Comparison of ENCODE assay signal across 1 cellular context in the genomic region with DNA sequence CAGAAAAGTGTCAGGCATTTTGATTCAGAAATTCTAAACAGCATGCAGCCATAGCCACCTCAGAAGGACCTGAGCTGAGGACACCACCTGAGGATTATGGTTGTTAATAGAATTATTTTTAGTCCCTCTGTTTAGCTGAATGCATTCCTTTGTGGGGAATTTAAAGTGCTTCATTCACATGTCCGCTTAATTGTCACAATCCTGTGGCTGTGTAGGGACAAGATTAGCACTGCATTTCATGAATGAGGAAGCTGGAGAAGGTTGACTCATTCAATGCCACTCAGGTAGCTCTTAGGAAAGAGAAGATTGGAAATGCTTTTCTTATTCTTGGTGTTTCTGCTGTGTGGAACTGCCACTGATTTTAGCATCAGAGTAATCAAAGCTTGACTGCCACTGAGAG.
TF ChIP-seq lines count a peak whose summit lies in the region.

No MANE protein-coding gene starts in this region.

TF ChIP-seq in K562, 482 proteins besides CTCF, POLR2A, EP300 and RAD21 (continued from another document):
- TF ChIP-seq SRSF9 (IDR thresholded peaks at IDR 0.05; ENCODE audit: borderline replicate concordance, low read depth, low read length) (no peak), SRSF7 (optimal IDR thresholded peaks at IDR 0.05; ENCODE audit: low read depth, low read length) (no peak), BACH1 (tag; IDR thresholded peaks at IDR 0.05) (no peak), HCFC1 (IDR thresholded peaks at IDR 0.05; ENCODE audit: low read depth, low read length) (no peak), ZNF140 (CRISPR knock-in tag; IDR thresholded peaks at IDR 0.05) (no peak), ZKSCAN1 (IDR thresholded peaks at IDR 0.05; ENCODE audit: low read depth, low read length) (no peak)
- TF ChIP-seq, protein P1, sequence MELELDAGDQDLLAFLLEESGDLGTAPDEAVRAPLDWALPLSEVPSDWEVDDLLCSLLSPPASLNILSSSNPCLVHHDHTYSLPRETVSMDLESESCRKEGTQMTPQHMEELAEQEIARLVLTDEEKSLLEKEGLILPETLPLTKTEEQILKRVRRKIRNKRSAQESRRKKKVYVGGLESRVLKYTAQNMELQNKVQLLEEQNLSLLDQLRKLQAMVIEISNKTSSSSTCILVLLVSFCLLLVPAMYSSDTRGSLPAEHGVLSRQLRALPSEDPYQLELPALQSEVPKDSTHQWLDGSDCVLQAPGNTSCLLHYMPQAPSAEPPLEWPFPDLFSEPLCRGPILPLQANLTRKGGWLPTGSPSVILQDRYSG (tag; conservative IDR thresholded peaks at IDR 0.05; ENCODE audit: low read depth) = no peak
